8 cellular contexts compared by ENCODE assay signal in the genomic region with DNA sequence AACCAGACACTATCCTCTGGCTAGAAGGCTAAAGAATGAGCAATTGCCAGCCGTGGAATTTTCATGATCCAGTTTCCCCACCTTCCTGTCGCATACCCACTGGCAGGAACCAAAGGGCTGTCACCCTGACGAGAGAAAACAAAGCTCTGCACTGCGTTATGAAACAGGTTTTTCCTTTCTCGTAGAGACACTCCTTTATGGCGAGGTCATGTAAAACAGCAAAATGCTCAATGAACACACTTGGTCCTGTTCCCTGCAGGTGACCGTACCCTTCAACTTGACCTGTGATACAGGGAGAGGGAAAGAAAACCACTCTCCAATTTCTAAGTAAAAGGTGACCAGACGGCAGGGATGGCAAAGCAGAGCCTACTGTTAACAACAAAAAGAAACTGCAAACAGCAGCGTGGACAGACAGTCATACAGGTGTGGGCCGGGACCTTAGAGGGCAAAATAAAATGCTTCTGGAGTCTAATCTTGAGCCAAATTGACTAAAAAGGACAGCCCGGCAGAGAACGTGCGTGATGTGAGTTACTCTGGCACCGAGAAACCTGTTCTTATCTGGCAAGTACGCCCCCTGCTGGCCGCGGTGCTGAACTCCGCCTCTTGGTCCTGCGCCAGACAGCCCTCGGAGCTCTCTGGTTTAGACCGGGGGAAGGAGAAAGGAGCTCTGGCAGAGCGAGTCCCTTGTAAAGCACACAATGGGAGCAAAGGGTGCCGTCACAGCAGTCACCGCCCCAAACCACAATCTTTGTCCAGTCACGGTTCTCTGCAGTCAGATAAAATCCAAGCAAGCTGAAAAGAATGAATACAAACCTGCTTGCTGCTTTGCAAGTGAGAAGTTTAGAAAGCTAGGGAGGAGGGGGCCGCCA.
DNase-seq lines count a peak whose midpoint lies in the region; ATAC-seq, FAIRE-seq and TF ChIP-seq lines count a peak whose summit lies in the region.

No MANE protein-coding gene starts in this region.

- H3K9me3 ChIP-seq in right cardiac atrium (ENCODE audit: control insufficient read depth, low read length) (no peaks in the 10 kb centered on the region), vagina (no peaks in the 10 kb centered on the region)

- intact Hi-C loops in right cardiac atrium (cut with DNase I) (no loop called here), vagina (cut with DNase I) (no loop called here)

- peak; percentile 64 to 89 (median 77) for TF ChIP-seq CTCF in vagina (IDR thresholded peaks at IDR 0.05)

- 3% methylated on average over 26 of the region's 26 CpGs for whole genome bisulfite sequencing in right cardiac atrium

- DNase-seq in GM12891 (ENCODE audit: insufficient read length, low spot score) (peak; percentile 33), NCI-H1436 treated with DMSO at 0.1 percent for 48 hours (lab: John Stamatoyannopoulos, UW) (peak; percentile 65), T-helper 1 cell (peak; percentile 63 to 77 (median 69)), amygdala (lab: John Stamatoyannopoulos, UW) (peak; percentile 19 to 93 (median 77)), right cardiac atrium (peak; percentile 91 to 97 (median 96)), putamen (ENCODE audit: low spot score) (peak; percentile 89), vagina (ENCODE audit: extremely low spot score in 2 of 2) (peak in 1 of 2 donors; percentile 96)

- no peaks in the 10 kb centered on the region for H3K36me3 ChIP-seq in vagina

- H3K4me1 ChIP-seq in right cardiac atrium (ENCODE audit: control insufficient read depth, insufficient read depth, low read length) (peaks cover 4% of the 10 kb centered on the region), vagina (peaks cover 37% of the 10 kb centered on the region)

- H3K27ac ChIP-seq in right cardiac atrium (ENCODE audit: low read length) (peak overlapping the region; percentile 92), vagina (peak overlapping the region; percentile 74)

- H3K27me3 ChIP-seq in right cardiac atrium (ENCODE audit: control insufficient read depth, insufficient read depth), result no peaks in the 10 kb centered on the region
- H3K27me3 ChIP-seq in vagina, result no peaks in the 10 kb centered on the region

- no peak for TF ChIP-seq POLR2A in GM12891 (IDR thresholded peaks at IDR 0.05; ENCODE audit: low read depth, low read length)
- no peak for TF ChIP-seq POLR2A in vagina (IDR thresholded peaks at IDR 0.05)

- FAIRE-seq in GM12891 (lab: Jason Lieb, UNC), result peak; percentile 98

- ATAC-seq in HG02852 (IDR thresholded peaks at IDR 0.05; ENCODE audit: unreplicated experiment), result peak; percentile 63
- ATAC-seq in right cardiac atrium, result peak; percentile 95 to 96

- H3K4me3 ChIP-seq in right cardiac atrium (ENCODE audit: low read length), result peak overlapping the region; percentile 67
- H3K4me3 ChIP-seq in vagina, result peak overlapping the region; percentile 23 to 48

TF ChIP-seq in GM12891, 5 proteins besides CTCF, POLR2A, EP300 and RAD21:
- TF ChIP-seq POLR2AphosphoS5 (IDR thresholded peaks at IDR 0.05; ENCODE audit: low read depth, low read length) (no peak), SPI1 (IDR thresholded peaks at IDR 0.05; ENCODE audit: low read depth, low read length) (no peak), TAF1 (IDR thresholded peaks at IDR 0.05; ENCODE audit: low read depth, low read length) (no peak; the same call in 1 of the 2 replicates), POU2F2 (IDR thresholded peaks at IDR 0.05; ENCODE audit: low read depth, low read length) (no peak), PAX5 (IDR thresholded peaks at IDR 0.05; ENCODE audit: insufficient read depth, low read length, severe bottlenecking) (no peak)
TF ChIP-seq in GM12891: peak in this region for 0.
